Comparison of ENCODE assay signal across 8 cellular contexts in genomic region chr21:38806153-38806941, GRCh38. TPM values are rescaled to one million over a fixed set of nuclear protein-coding genes. Genes with fewer than 3 reads are reported as not detected.
DNase-seq lines count a peak whose midpoint lies in the region; ATAC-seq and TF ChIP-seq lines count a peak whose summit lies in the region.

No MANE protein-coding gene starts in this region.

- peaks cover 0 to 36% (median 8%) of the 10 kb centered on the region in 4 donors for H3K4me1 ChIP-seq in right lobe of liver

- no peak for TF ChIP-seq CTCF in cardiac fibroblast (IDR thresholded peaks at IDR 0.05; ENCODE audit: low read depth, low read length)
- peak in 1 of 4 donors; percentile 18 for TF ChIP-seq CTCF in right lobe of liver (IDR thresholded peaks at IDR 0.05)

- no peaks in the 10 kb centered on the region for H3K27me3 ChIP-seq in right lobe of liver

- H3K4me3 ChIP-seq in cardiac fibroblast (replicated peaks in 1 of 2; ENCODE audit: low read depth in 2 of 2, low read length in 2 of 2) (peak overlapping the region; percentile 82 to 90), right lobe of liver (peak overlapping the region; percentile 65 to 79 (median 70))

- no peak for TF ChIP-seq POLR2A in right lobe of liver (IDR thresholded peaks at IDR 0.05)

- DNase-seq in NCI-H1092 treated with DMSO at 0.1 percent for 48 hours (lab: John Stamatoyannopoulos, UW): peak; percentile 61
- no peak for DNase-seq in NCI-H1092 (lab: John Stamatoyannopoulos, UW)
- DNase-seq in T-helper 2 cell: peak in 3 of 5 experiments; percentile 15 to 51 (median 33)
- no peak for DNase-seq in cardiac fibroblast (ENCODE audit: low read depth in 2 of 2)
- peak; percentile 61 to 72 (median 69) for DNase-seq in right lobe of liver
- DNase-seq in stimulated activated naive CD8-positive, alpha-beta T cell treated with anti-CD3 and anti-CD28 coated beads, Interleukin-15, Interleukin-2, amounts not matched to agents 100 U/mL and 50 U/mL, for 24 hours: peak; percentile 49
- DNase-seq in GOT3 (lab: John Stamatoyannopoulos, UW): no peak

- H3K27ac ChIP-seq in right lobe of liver: peak overlapping the region; percentile 96 to 99 (median 99)

- peak; percentile 20 for ATAC-seq in HG03066 (IDR thresholded peaks at IDR 0.05; ENCODE audit: low read depth, unreplicated experiment)
- ATAC-seq in right lobe of liver: peak in 1 of 4 donors; percentile 4
- ATAC-seq in stimulated activated naive CD8-positive, alpha-beta T cell treated with anti-CD3 and anti-CD28 coated beads, Interleukin-15, Interleukin-2, amounts not matched to agents 100 U/mL and 50 U/mL, for 24 hours: peak; percentile 7

- intact Hi-C loops in right lobe of liver (cut with DNase I): no loop called here

- 0% methylated on average over 8 of the region's 72 CpGs for WGBS in right lobe of liver (ENCODE audit: insufficient coverage, low coverage, low lambda C conversion rate, missing lambda C conversion rate)

- peaks cover 0 to 18% (median 9%) of the 10 kb centered on the region in 4 donors for H3K36me3 ChIP-seq in right lobe of liver

- no peaks in the 10 kb centered on the region for H3K9me3 ChIP-seq in right lobe of liver

RNA-seq across cellular contexts. Expression of gene ETS2, which starts 0.6 kb away (rescaled TPM):
- 100 to 1,000 TPM in 4 of 6 experiments, 10 to 100 TPM in 2; 38.3 to 252 (median 129) TPM for total RNA-seq in right lobe of liver

Comparison
In these comparisons a context has a peak if more than half of its experiments do, and no peak if none do; other contexts are left out.
1. DNase-seq: peak in NCI-H1092 treated with DMSO at 0.1 percent for 48 hours (single experiment), T-helper 2 cell (3 of 5), right lobe of liver (3 of 3) and stimulated activated naive CD8-positive, alpha-beta T cell treated with anti-CD3 and anti-CD28 coated beads, Interleukin-15, Interleukin-2, amounts not matched to agents 100 U/mL and 50 U/mL, for 24 hours (single experiment); none in NCI-H1092 (single experiment), cardiac fibroblast (0 of 2) and GOT3 (single experiment).